In genomic region chr9:93865716-93866115, GRCh38 we compare ENCODE assay signal across 22 cellular contexts.
DNase-seq lines count a peak whose midpoint lies in the region; ATAC-seq, FAIRE-seq and TF ChIP-seq lines count a peak whose summit lies in the region.
"Had no signal": no experiment of that assay in that cellular context is flagged by ENCODE, and none has a peak within 500 bp of the region (broad histone marks: within the 10 kb centered on the region; RNA-seq: fewer than 3 reads in every experiment).

No MANE protein-coding gene starts in this region.

- intact Hi-C loops in activated CD4-positive, alpha-beta T cell treated with anti-CD3 and anti-CD28 coated beads, Interleukin-2, amount 10 ng/mL, durations not matched to agents 24 days and 14 days (cut with micrococcal nuclease): no loop called here

- H3K18ac ChIP-seq in H1 (ENCODE audit: extremely low read depth, low read length) (no peak overlapping the region), neuronal stem cell (ENCODE audit: low read length) (peak overlapping the region; percentile 83)

- H4K91ac ChIP-seq in H1 (replicated peaks; ENCODE audit: insufficient read length, low read length) (no peak overlapping the region), neuronal stem cell (ENCODE audit: low read depth, low read length, poor library complexity) (no peak overlapping the region)

- H3K4me3 ChIP-seq in H1 (ENCODE audit: extremely low read depth in 1 of 4, insufficient read depth in 2 of 4, low read depth in 3 of 4, low read length in 4 of 4) (no peak overlapping the region), neuronal stem cell (ENCODE audit: low read length in 2 of 2) (no peak overlapping the region), endodermal cell (ENCODE audit: low read length) (no peak overlapping the region)
- H3K4me3 ChIP-seq: BLaER1, GM12878 had no signal

- no peak overlapping the region for H2BK12ac ChIP-seq in H1 (ENCODE audit: low read depth, low read length)
- no peak overlapping the region for H2BK12ac ChIP-seq in neuronal stem cell (ENCODE audit: low read length)

- H3K4me1 ChIP-seq in H1 (replicated peaks in 1 of 4; ENCODE audit: control insufficient read depth in 3 of 4, insufficient read depth in 4 of 4, low read length in 3 of 4) (peaks cover 5 to 14% (median 12%) of the 10 kb centered on the region in 4 experiments), neuronal stem cell (ENCODE audit: control insufficient read depth in 2 of 2, insufficient read depth in 1 of 2, low read depth in 1 of 2, low read length in 2 of 2) (peaks cover 0 to 22% of the 10 kb centered on the region in 2 donors), endodermal cell (ENCODE audit: control insufficient read depth, insufficient read depth, low read length) (no peaks in the 10 kb centered on the region)
- H3K4me1 ChIP-seq: BLaER1, Caco-2 had no signal

- H3K36me3 ChIP-seq in H1 (ENCODE audit: control insufficient read depth in 2 of 4, insufficient read depth in 4 of 4, low read length in 3 of 4): no peaks in the 10 kb centered on the region
- H3K36me3 ChIP-seq in neuronal stem cell (replicated peaks in 1 of 2; ENCODE audit: control insufficient read depth in 2 of 2, insufficient read depth in 2 of 2, low read length in 2 of 2): no peaks in the 10 kb centered on the region
- no peaks in the 10 kb centered on the region for H3K36me3 ChIP-seq in endodermal cell (ENCODE audit: control insufficient read depth, insufficient read depth, low read length)
- H3K36me3 ChIP-seq: BLaER1 had no signal

- H3K23ac ChIP-seq in H1 (ENCODE audit: insufficient read length) (no peak overlapping the region), neuronal stem cell (ENCODE audit: low read depth, low read length, poor library complexity) (no peak overlapping the region)

- no peak overlapping the region for H2BK15ac ChIP-seq in H1 (ENCODE audit: low read length)
- peak overlapping the region; percentile 45 for H2BK15ac ChIP-seq in neuronal stem cell (ENCODE audit: low read length)

- peak; percentile 5 for ATAC-seq in stimulated activated memory B cell treated with anti-CD40 and anti-IgM and Interleukin-4, amounts not matched to agents 10 μg/mL and 1 μg/mL and 100 μg/mL, for 72 hours
- ATAC-seq in GM21737 (IDR thresholded peaks at IDR 0.05; ENCODE audit: unreplicated experiment): no peak
- ATAC-seq: CD8-positive, alpha-beta T cell; GM12878; HCT116 had no signal

- H2AK5ac ChIP-seq in H1 (ENCODE audit: low read depth, low read length) (no peak overlapping the region), neuronal stem cell (ENCODE audit: low read depth, low read length) (peak overlapping the region; percentile 47)

- H2BK120ac ChIP-seq in H1 (replicated peaks; ENCODE audit: low read depth, low read length) (no peak overlapping the region), neuronal stem cell (ENCODE audit: low read depth, low read length) (no peak overlapping the region)

- no peak for TF ChIP-seq RAD21 in H1 (IDR thresholded peaks at IDR 0.05 in 1 of 2, conservative IDR thresholded peaks at IDR 0.05 in 1 of 2; ENCODE audit: low read depth in 2 of 2, low read length in 2 of 2)

- CTCF ChIA-PET in activated CD4-positive, alpha-beta T cell treated with anti-CD3 and anti-CD28 coated beads, Interleukin-2, amount 10 ng/mL, durations not matched to agents 7 days and 5 days (lab: Charles Lee): no interaction called here
- CTCF ChIA-PET in H1 (lab: Charles Lee; ENCODE audit: partially characterized antibody): interaction anchor here (0.9 to 2.1 kb wide), 2 partner anchors 10 to 77 kb away, joined by 3 to 9 read pairs; no protein-coding TSS in a partner anchor

- H3K4me3 Mint-ChIP-seq in activated CD4-positive, alpha-beta T cell treated with anti-CD3 and anti-CD28 coated beads, Interleukin-2, amount 10 ng/mL, durations not matched to agents 24 days and 14 days: no peak overlapping the region
- no peak overlapping the region for H3K4me3 Mint-ChIP-seq in activated CD4-positive, alpha-beta T cell treated with anti-CD3 and anti-CD28 coated beads, Interleukin-2, amount 10 ng/mL, durations not matched to agents 7 days and 5 days
- H3K4me3 Mint-ChIP-seq in stimulated activated memory B cell treated with anti-CD40 and anti-IgM and Interleukin-4, amounts not matched to agents 10 μg/mL and 1 μg/mL and 100 μg/mL, for 72 hours: no peak overlapping the region
- no peak overlapping the region for H3K4me3 Mint-ChIP-seq in endodermal cell
- H3K4me3 Mint-ChIP-seq: B cell; CD4-positive, CD25-positive, alpha-beta regulatory T cell; CD8-positive, alpha-beta T cell; H9 had no signal

- H2AFZ ChIP-seq in H1 (ENCODE audit: low read length) (peak overlapping the region; percentile 6; the same call in 1 of the 2 replicates), neuronal stem cell (ENCODE audit: low read length) (no peak overlapping the region)

- TF ChIP-seq EP300 in H1 (IDR thresholded peaks at IDR 0.05; ENCODE audit: borderline replicate concordance in 1 of 2, low read depth in 2 of 2, low read length in 2 of 2): no peak

- peaks cover 2% of the 10 kb centered on the region for H3K27me3 Mint-ChIP-seq in activated CD4-positive, alpha-beta T cell treated with anti-CD3 and anti-CD28 coated beads, Interleukin-2, amount 10 ng/mL, durations not matched to agents 24 days and 14 days
- H3K27me3 Mint-ChIP-seq in activated CD4-positive, alpha-beta T cell treated with anti-CD3 and anti-CD28 coated beads, Interleukin-2, amount 10 ng/mL, durations not matched to agents 7 days and 5 days: peaks cover 4% of the 10 kb centered on the region
- peaks cover 56% of the 10 kb centered on the region for H3K27me3 Mint-ChIP-seq in stimulated activated memory B cell treated with anti-CD40 and anti-IgM and Interleukin-4, amounts not matched to agents 10 μg/mL and 1 μg/mL and 100 μg/mL, for 72 hours
- H3K27me3 Mint-ChIP-seq in endodermal cell (ENCODE audit: insufficient read depth): peaks cover 2% of the 10 kb centered on the region

- H3K27ac ChIP-seq in H1 (ENCODE audit: low read depth, low read length) (no peak overlapping the region), neuronal stem cell (replicated peaks; ENCODE audit: low read length) (no peak overlapping the region), endodermal cell (ENCODE audit: low read depth, low read length) (no peak overlapping the region)
- H3K27ac ChIP-seq: 22Rv1, BLaER1, C4-2B had no signal

- H3K79me2 ChIP-seq in H1 (ENCODE audit: control insufficient read depth in 1 of 2, insufficient read depth in 2 of 2, low read length in 2 of 2): no peaks in the 10 kb centered on the region

- H2BK5ac ChIP-seq in H1 (ENCODE audit: low read depth, low read length) (no peak overlapping the region), neuronal stem cell (ENCODE audit: low read length) (peak overlapping the region; percentile 40)

- H3K27me3 ChIP-seq in H1 (replicated peaks in 1 of 4; ENCODE audit: control insufficient read depth in 3 of 4, extremely low read depth in 1 of 4, insufficient read depth in 3 of 4, low read length in 3 of 4) (no peaks in the 10 kb centered on the region; a peak in 3 of 7 replicates), neuronal stem cell (ENCODE audit: control insufficient read depth in 3 of 3, insufficient read depth in 3 of 3, low read depth in 1 of 3, low read length in 3 of 3) (no peaks in the 10 kb centered on the region), endodermal cell (ENCODE audit: control insufficient read depth, insufficient read depth, low read length, poor library complexity, severe bottlenecking) (no peaks in the 10 kb centered on the region)
- H3K27me3 ChIP-seq: BLaER1 had no signal

- no peak for FAIRE-seq in H1 (lab: Jason Lieb, UNC)
- FAIRE-seq: GM12878 had no signal

- H4K20me1 ChIP-seq in H1 (replicated peaks in 1 of 2; ENCODE audit: control insufficient read depth in 1 of 2, insufficient read depth in 2 of 2, low read length in 2 of 2): no peaks in the 10 kb centered on the region
- H4K20me1 ChIP-seq: BLaER1 had no signal

- H4K8ac ChIP-seq in H1 (ENCODE audit: extremely low read depth, insufficient read depth, low read length): no peak overlapping the region
- no peak overlapping the region for H4K8ac ChIP-seq in neuronal stem cell (ENCODE audit: low read depth, low read length)

- no peak overlapping the region for H4K5ac ChIP-seq in H1 (ENCODE audit: insufficient read length, low read depth, low read length)

- TF ChIP-seq POLR2A in H1 (IDR thresholded peaks at IDR 0.05; ENCODE audit: control extremely low read depth in 1 of 2, low read depth in 2 of 2, low read length in 2 of 2): no peak

- no peak overlapping the region for H3K27ac Mint-ChIP-seq in activated CD4-positive, alpha-beta T cell treated with anti-CD3 and anti-CD28 coated beads, Interleukin-2, amount 10 ng/mL, durations not matched to agents 24 days and 14 days
- no peak overlapping the region for H3K27ac Mint-ChIP-seq in activated CD4-positive, alpha-beta T cell treated with anti-CD3 and anti-CD28 coated beads, Interleukin-2, amount 10 ng/mL, durations not matched to agents 7 days and 5 days
- H3K27ac Mint-ChIP-seq in stimulated activated memory B cell treated with anti-CD40 and anti-IgM and Interleukin-4, amounts not matched to agents 10 μg/mL and 1 μg/mL and 100 μg/mL, for 72 hours: no peak overlapping the region
- H3K27ac Mint-ChIP-seq in endodermal cell: no peak overlapping the region
- H3K27ac Mint-ChIP-seq: B cell; CD4-positive, CD25-positive, alpha-beta regulatory T cell; CD8-positive, alpha-beta T cell; H9 had no signal

- H3K79me1 ChIP-seq in H1 (ENCODE audit: low read depth, low read length) (no peaks in the 10 kb centered on the region), neuronal stem cell (ENCODE audit: low read depth, low read length) (no peaks in the 10 kb centered on the region)

- TF ChIP-seq CTCF in H1 (IDR thresholded peaks at IDR 0.05; ENCODE audit: control extremely low read depth in 1 of 3, insufficient read depth in 1 of 3, low read depth in 1 of 3, low read length in 3 of 3) (no peak), endodermal cell (conservative IDR thresholded peaks at IDR 0.05) (no peak)

- DNase-seq in activated CD4-positive, alpha-beta T cell treated with anti-CD3 and anti-CD28 coated beads, Interleukin-2, amount 10 ng/mL, durations not matched to agents 24 days and 14 days: peak; percentile 12
- no peak for DNase-seq in activated CD4-positive, alpha-beta T cell treated with anti-CD3 and anti-CD28 coated beads, Interleukin-2, amount 10 ng/mL, durations not matched to agents 7 days and 5 days
- no peak for DNase-seq in H1 (ENCODE audit: low read depth in 1 of 2, low spot score in 2 of 2)
- no peak for DNase-seq in neuronal stem cell (ENCODE audit: low spot score)
- DNase-seq in HuH-7.5 (ENCODE audit: low spot score): no peak
- DNase-seq in endodermal cell: no peak
- DNase-seq: Caco-2; CD4-positive, CD25-positive, alpha-beta regulatory T cell; CD8-positive, alpha-beta T cell; DMS79; EL; GDM1; GOT3; H9 had no signal

- no peak overlapping the region for H3K4me2 ChIP-seq in H1 (ENCODE audit: insufficient read depth in 1 of 2, low read depth in 2 of 2, low read length in 2 of 2)
- H3K4me2 ChIP-seq in neuronal stem cell (ENCODE audit: insufficient read depth, low read length, poor library complexity, severe bottlenecking): no peak overlapping the region
- H3K4me2 ChIP-seq: BLaER1 had no signal

- H3K14ac ChIP-seq in H1 (ENCODE audit: insufficient read length) (no peak overlapping the region), neuronal stem cell (ENCODE audit: low read length) (no peak overlapping the region)

- POLR2A ChIA-PET in activated CD4-positive, alpha-beta T cell treated with anti-CD3 and anti-CD28 coated beads, Interleukin-2, amount 10 ng/mL, durations not matched to agents 7 days and 5 days (lab: Charles Lee): no interaction called here
- POLR2A ChIA-PET in H1 (lab: Charles Lee; ENCODE audit: partially characterized antibody): no interaction called here

- H3K4ac ChIP-seq in H1 (replicated peaks; ENCODE audit: insufficient read length, low read depth, low read length) (no peak overlapping the region), neuronal stem cell (ENCODE audit: low read length) (no peak overlapping the region)

- H3K9ac ChIP-seq in H1 (replicated peaks in 1 of 4; ENCODE audit: extremely low read depth in 1 of 4, low read depth in 3 of 4, low read length in 3 of 4) (no peak overlapping the region), neuronal stem cell (ENCODE audit: low read depth, low read length, poor library complexity) (no peak overlapping the region), endodermal cell (ENCODE audit: extremely low read depth, low read length, poor library complexity, severe bottlenecking) (no peak overlapping the region)
- H3K9ac ChIP-seq: BLaER1 had no signal

- no peaks in the 10 kb centered on the region for H3K36me3 Mint-ChIP-seq in activated CD4-positive, alpha-beta T cell treated with anti-CD3 and anti-CD28 coated beads, Interleukin-2, amount 10 ng/mL, durations not matched to agents 24 days and 14 days (ENCODE audit: low read depth)
- no peaks in the 10 kb centered on the region for H3K36me3 Mint-ChIP-seq in activated CD4-positive, alpha-beta T cell treated with anti-CD3 and anti-CD28 coated beads, Interleukin-2, amount 10 ng/mL, durations not matched to agents 7 days and 5 days (ENCODE audit: low read depth)
- H3K36me3 Mint-ChIP-seq in stimulated activated memory B cell treated with anti-CD40 and anti-IgM and Interleukin-4, amounts not matched to agents 10 μg/mL and 1 μg/mL and 100 μg/mL, for 72 hours: no peaks in the 10 kb centered on the region
- H3K36me3 Mint-ChIP-seq in endodermal cell (ENCODE audit: low read depth): no peaks in the 10 kb centered on the region
- H3K36me3 Mint-ChIP-seq: CD4-positive, CD25-positive, alpha-beta regulatory T cell; CD8-positive, alpha-beta T cell had no signal

- H3K56ac ChIP-seq in H1 (replicated peaks; ENCODE audit: insufficient read length, low read depth, low read length): no peak overlapping the region

- no peaks in the 10 kb centered on the region for H3K4me1 Mint-ChIP-seq in activated CD4-positive, alpha-beta T cell treated with anti-CD3 and anti-CD28 coated beads, Interleukin-2, amount 10 ng/mL, durations not matched to agents 24 days and 14 days
- H3K4me1 Mint-ChIP-seq in activated CD4-positive, alpha-beta T cell treated with anti-CD3 and anti-CD28 coated beads, Interleukin-2, amount 10 ng/mL, durations not matched to agents 7 days and 5 days: no peaks in the 10 kb centered on the region
- no peaks in the 10 kb centered on the region for H3K4me1 Mint-ChIP-seq in stimulated activated memory B cell treated with anti-CD40 and anti-IgM and Interleukin-4, amounts not matched to agents 10 μg/mL and 1 μg/mL and 100 μg/mL, for 72 hours
- peaks cover 6% of the 10 kb centered on the region for H3K4me1 Mint-ChIP-seq in endodermal cell
- H3K4me1 Mint-ChIP-seq: B cell had no signal

- no peaks in the 10 kb centered on the region for H3K23me2 ChIP-seq in H1 (ENCODE audit: low read depth, low read length)

- WGBS in H1 (ENCODE audit: extremely low coverage in 1 of 2, insufficient coverage in 1 of 2, insufficient read length in 1 of 2, insufficient replicate concordance in 2 of 2, low coverage in 1 of 2, low lambda C conversion rate in 2 of 2, missing lambda C conversion rate in 1 of 2), 2 experiments: 84% methylated on average over 5 of the region's 5 CpGs; no CpG with 5 or more reads in 1 of the 2 experiments
- no CpG with 5 or more reads among the region's 5 CpGs for WGBS in neuronal stem cell (ENCODE audit: extremely low coverage in 2 of 2, insufficient read length in 2 of 2, insufficient replicate concordance in 1 of 2), 2 donors
- WGBS in endodermal cell (ENCODE audit: insufficient coverage in 1 of 2, insufficient read length in 1 of 2), 2 experiments: 90 to 96% methylated on average over 4 to 5 of the region's 5 CpGs

- H3K9me3 Mint-ChIP-seq in activated CD4-positive, alpha-beta T cell treated with anti-CD3 and anti-CD28 coated beads, Interleukin-2, amount 10 ng/mL, durations not matched to agents 24 days and 14 days: no peaks in the 10 kb centered on the region
- no peaks in the 10 kb centered on the region for H3K9me3 Mint-ChIP-seq in activated CD4-positive, alpha-beta T cell treated with anti-CD3 and anti-CD28 coated beads, Interleukin-2, amount 10 ng/mL, durations not matched to agents 7 days and 5 days
- peaks cover 4% of the 10 kb centered on the region for H3K9me3 Mint-ChIP-seq in stimulated activated memory B cell treated with anti-CD40 and anti-IgM and Interleukin-4, amounts not matched to agents 10 μg/mL and 1 μg/mL and 100 μg/mL, for 72 hours
- H3K9me3 Mint-ChIP-seq in endodermal cell: no peaks in the 10 kb centered on the region
- H3K9me3 Mint-ChIP-seq: CD8-positive, alpha-beta T cell; H9 had no signal

- H2BK20ac ChIP-seq in H1 (ENCODE audit: low read length): no peak overlapping the region

- no peaks in the 10 kb centered on the region for H3K9me3 ChIP-seq in H1 (ENCODE audit: insufficient read depth in 2 of 2, low read depth in 1 of 2, low read length in 1 of 2)
- H3K9me3 ChIP-seq in neuronal stem cell (replicated peaks in 1 of 2; ENCODE audit: control insufficient read depth in 2 of 2, insufficient read depth in 1 of 2, low read depth in 1 of 2, low read length in 2 of 2): no peaks in the 10 kb centered on the region
- H3K9me3 ChIP-seq in endodermal cell (ENCODE audit: control insufficient read depth, low read length): no peaks in the 10 kb centered on the region
- H3K9me3 ChIP-seq: BLaER1, Caco-2 had no signal
